Comparison of ENCODE assay signal across 12 cellular contexts in genomic region chr2:47274054-47274779, GRCh38.
A peak's percentile ranks its signal among the peaks of the same experiment; 100 is the strongest.
DNase-seq lines count a peak whose midpoint lies in the region; ATAC-seq, FAIRE-seq and TF ChIP-seq lines count a peak whose summit lies in the region.
"Had no signal": no experiment of that assay in that cellular context is flagged by ENCODE, and none has a peak within 500 bp of the region (broad histone marks: within the 10 kb centered on the region; RNA-seq: fewer than 3 reads in every experiment).

No MANE protein-coding gene starts in this region.

- CTCF ChIA-PET in HepG2 (lab: Yijun Ruan, JAX; ENCODE audit: low intra/inter-chr PET ratio, low total read pairs) = no interaction called here

- H3K36me3 ChIP-seq in HepG2 (replicated peaks in 1 of 2; ENCODE audit: control insufficient read depth in 1 of 2, insufficient read depth in 2 of 2, low read length in 2 of 2) (no peaks in the 10 kb centered on the region), right lobe of liver (no peaks in the 10 kb centered on the region), muscle layer of duodenum (ENCODE audit: control insufficient read depth in 1 of 2, insufficient read depth in 2 of 2, low read length in 2 of 2) (no peaks in the 10 kb centered on the region), aorta (ENCODE audit: control insufficient read depth in 1 of 2, insufficient read depth in 2 of 2, low read length in 1 of 2) (no peaks in the 10 kb centered on the region)

- H3K9me3 ChIP-seq in HepG2 (ENCODE audit: low read length) = no peaks in the 10 kb centered on the region
- H3K9me3 ChIP-seq in right lobe of liver = no peaks in the 10 kb centered on the region
- H3K9me3 ChIP-seq in muscle layer of duodenum (ENCODE audit: control insufficient read depth in 1 of 2, low read length in 2 of 2) = no peaks in the 10 kb centered on the region
- no peaks in the 10 kb centered on the region for H3K9me3 ChIP-seq in aorta (ENCODE audit: control insufficient read depth, low read length)
- H3K9me3 ChIP-seq: testis had no signal

- no peak overlapping the region for H3K4me3 ChIP-seq in HepG2 (replicated peaks in 1 of 3; ENCODE audit: insufficient read depth in 1 of 3, low read depth in 2 of 3, low read length in 3 of 3)
- no peak overlapping the region for H3K4me3 ChIP-seq in right lobe of liver
- H3K4me3 ChIP-seq in muscle layer of duodenum (ENCODE audit: low read depth in 1 of 2, low read length in 2 of 2) = no peak overlapping the region
- no peak overlapping the region for H3K4me3 ChIP-seq in aorta (ENCODE audit: low read length in 2 of 2)
- H3K4me3 ChIP-seq: testis had no signal

- H3K27ac ChIP-seq in HepG2 (ENCODE audit: extremely low read length, insufficient read depth, low read length) (no peak overlapping the region), right lobe of liver (no peak overlapping the region), muscle layer of duodenum (ENCODE audit: low read length) (peak overlapping the region; percentile 59), aorta (ENCODE audit: low read depth in 1 of 2, low read length in 2 of 2) (peak overlapping the region; percentile 44 to 77)

- TF ChIP-seq CTCF in HepG2 (CRISPR knock-in tag; IDR thresholded peaks at IDR 0.05) (no peak), right lobe of liver (IDR thresholded peaks at IDR 0.05) (no peak)

- no peak for FAIRE-seq in HepG2 (lab: Jason Lieb, UNC)

- BruUV-seq in HepG2 (replicated peaks; lab: Mats Ljungman, UMichigan) = no TSS peak

- POLR2A ChIA-PET in HepG2 (lab: Yijun Ruan, JAX) = no interaction called here

- H3K79me2 ChIP-seq in HepG2 (ENCODE audit: insufficient read depth, low read length) = no peaks in the 10 kb centered on the region

- H3K4me1 ChIP-seq in HepG2 (ENCODE audit: insufficient read depth, low read length) = peaks cover 57% of the 10 kb centered on the region
- H3K4me1 ChIP-seq in right lobe of liver = peaks cover 0 to 10% (median 4%) of the 10 kb centered on the region in 4 donors
- H3K4me1 ChIP-seq in muscle layer of duodenum (ENCODE audit: control insufficient read depth in 1 of 2, insufficient read depth in 2 of 2, low read length in 2 of 2) = peaks cover 10 to 15% of the 10 kb centered on the region in 2 donors
- no peaks in the 10 kb centered on the region for H3K4me1 ChIP-seq in aorta (ENCODE audit: control insufficient read depth in 1 of 2, insufficient read depth in 2 of 2, low read length in 2 of 2)

- no peaks in the 10 kb centered on the region for H4K20me1 ChIP-seq in HepG2 (ENCODE audit: insufficient read depth, low read length)

- no peak overlapping the region for H2AFZ ChIP-seq in HepG2 (ENCODE audit: low read length)

- H3K9ac ChIP-seq in HepG2 (ENCODE audit: insufficient read depth, low read depth, low read length) = no peak overlapping the region

- in situ Hi-C loops in HepG2 (cut with HindIII; ENCODE audit: extremely low pct_ligation_motif_present, low pct_unique_long_range_greater_than_20kb) = no loop called here

- TF ChIP-seq EP300 in HepG2 (IDR thresholded peaks at IDR 0.05; ENCODE audit: low read depth in 2 of 2, low read length in 2 of 2) (no peak), HepG2 (CRISPR knock-in tag; IDR thresholded peaks at IDR 0.05; ENCODE audit: borderline replicate concordance) (no peak)

- no peak for TF ChIP-seq POLR2A in HepG2 (IDR thresholded peaks at IDR 0.05; ENCODE audit: insufficient read depth in 1 of 2, low read depth in 2 of 2, low read length in 2 of 2)
- no peak for TF ChIP-seq POLR2A in right lobe of liver (IDR thresholded peaks at IDR 0.05)

- no peak for DNase-seq in HepG2 (ENCODE audit: low spot score)
- no peak for DNase-seq in right lobe of liver
- peak; percentile 34 for DNase-seq in dermis blood vessel endothelial cell
- no peak for DNase-seq in aorta
- no peak for DNase-seq in NCI-H1105 treated with DMSO at 0.1 percent for 48 hours (lab: John Stamatoyannopoulos, UW)
- DNase-seq in CD1c-positive myeloid dendritic cell (ENCODE audit: extremely low spot score) = no peak
- DNase-seq: activated naive CD4-positive, alpha-beta T cell treated with anti-CD3 and anti-CD28 coated beads for 36 hours; NCI-H524 treated with DMSO at 0.1 percent for 48 hours; testis had no signal

- intact Hi-C loops in HepG2 (cut with micrococcal nuclease; ENCODE audit: unreplicated experiment) = no loop called here
- intact Hi-C loops in right lobe of liver (cut with DNase I) = no loop called here
- intact Hi-C loops in aorta (cut with DNase I) = no loop called here

- WGBS in HepG2 (ENCODE audit: low lambda C conversion rate) = 68% methylated on average over 10 of the region's 10 CpGs
- 81% methylated on average over 4 of the region's 10 CpGs for WGBS in right lobe of liver (ENCODE audit: insufficient coverage, low coverage, low lambda C conversion rate, missing lambda C conversion rate)
- WGBS in aorta, 2 donors = 51 to 55% methylated on average over 10 of the region's 10 CpGs

- H3K27me3 ChIP-seq in HepG2 (ENCODE audit: control insufficient read depth in 1 of 2, insufficient read depth in 2 of 2, low read length in 2 of 2) (peaks cover 0 to 2% of the 10 kb centered on the region in 2 experiments; a peak in 1 of 5 replicates), right lobe of liver (no peaks in the 10 kb centered on the region), muscle layer of duodenum (ENCODE audit: low read depth, low read length) (no peaks in the 10 kb centered on the region), aorta (ENCODE audit: control insufficient read depth in 1 of 2, insufficient read depth in 2 of 2, low read length in 1 of 2) (no peaks in the 10 kb centered on the region)
- H3K27me3 ChIP-seq: testis had no signal

- H3K4me2 ChIP-seq in HepG2 (ENCODE audit: low read depth, low read length) = no peak overlapping the region

- ATAC-seq in HepG2 = no peak
- ATAC-seq in right lobe of liver = no peak
- peak; percentile 30 for ATAC-seq in aorta (ENCODE audit: low FRiP score)
- no peak for ATAC-seq in HG03039 (IDR thresholded peaks at IDR 0.05; ENCODE audit: unreplicated experiment)
- ATAC-seq: HCT116 had no signal

- TF ChIP-seq RAD21 in HepG2 (CRISPR knock-in tag; IDR thresholded peaks at IDR 0.05) = no peak

TF ChIP-seq in HepG2, 621 proteins besides CTCF, POLR2A, EP300 and RAD21:
- TF ChIP-seq ARID5B (CRISPR knock-in tag; IDR thresholded peaks at IDR 0.05) (no peak), CREB1 (IDR thresholded peaks at IDR 0.05) (peak; percentile 56; the same call in 1 of the 2 replicates), CREB1 (CRISPR knock-in tag; IDR thresholded peaks at IDR 0.05) (no peak), ATF7 (IDR thresholded peaks at IDR 0.05) (peak; percentile 97), ATF7 (CRISPR knock-in tag; IDR thresholded peaks at IDR 0.05) (no peak), PHF20 (CRISPR knock-in tag; IDR thresholded peaks at IDR 0.05) (no peak), RXRB (CRISPR knock-in tag; IDR thresholded peaks at IDR 0.05; ENCODE audit: borderline replicate concordance) (no peak)

Comparison
In these comparisons a context has a peak if more than half of its experiments do, and no peak if none do; other contexts are left out.
1. H3K27ac ChIP-seq: peak in muscle layer of duodenum (single experiment) and aorta (2 of 2); none in HepG2 (single experiment) and right lobe of liver (0 of 3).